10 cellular contexts compared by ENCODE assay signal in the genomic region with DNA sequence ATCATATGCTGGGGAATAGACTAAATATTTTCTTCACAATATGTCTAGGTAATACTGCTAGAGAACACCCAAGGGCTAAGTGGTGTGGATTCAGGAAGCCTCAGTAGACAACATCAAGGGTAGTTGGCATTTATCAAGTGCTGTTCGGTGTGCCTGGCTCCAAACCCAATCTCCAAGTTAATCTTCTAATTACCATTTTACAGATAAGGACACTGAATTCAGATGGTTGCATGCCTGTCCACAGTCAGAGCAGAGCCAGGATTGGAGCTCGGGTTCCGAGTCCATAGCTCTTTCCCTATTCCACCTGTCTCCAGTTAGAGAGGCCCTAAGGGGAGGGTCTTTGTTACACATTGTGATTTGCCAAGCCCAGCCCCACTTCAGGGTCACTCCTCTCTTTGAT. TPM values are rescaled to one million over a fixed set of nuclear protein-coding genes. Genes with fewer than 3 reads are reported as not detected.
"Had no signal": no experiment of that assay in that cellular context is flagged by ENCODE, and none has a peak within 500 bp of the region (broad histone marks: within the 10 kb centered on the region; RNA-seq: fewer than 3 reads in every experiment).

No MANE protein-coding gene starts in this region.

- H3K27ac ChIP-seq: GM23248 had no signal

- H3K4me3 ChIP-seq: GM23248, HAP-1 had no signal

- H3K36me3 ChIP-seq: HAP-1 had no signal

- H3K27ac Mint-ChIP-seq: HFFc6 had no signal

- FAIRE-seq: HTR-8/SVneo had no signal

- H3K4me3 Mint-ChIP-seq: HFFc6 had no signal

- H3K9me3 ChIP-seq: HAP-1 had no signal

- H3K9ac ChIP-seq: GM23248 had no signal

- ATAC-seq: HCT116 had no signal

- H3K4me1 ChIP-seq: HAP-1 had no signal

- DNase-seq: GM23248, GOT3, H7, HFFc6, IMR-90, KBM-7 had no signal

- H2AFZ ChIP-seq: GM23248 had no signal

RNA-seq across cellular contexts. Expression of a gene that starts 58.2 kb away (rescaled TPM):
- total RNA-seq: GM23248, H4, IMR-90 had no signal
